Comparison of ENCODE assay signal across 11 cellular contexts in genomic region chr20:58515240-58516212, GRCh38. TPM values are rescaled to one million over a fixed set of nuclear protein-coding genes. Genes with fewer than 3 reads are reported as not detected.
A peak's percentile ranks its signal among the peaks of the same experiment; 100 is the strongest.
DNase-seq lines count a peak whose midpoint lies in the region; ATAC-seq, FAIRE-seq and TF ChIP-seq lines count a peak whose summit lies in the region.
"Had no signal": no experiment of that assay in that cellular context is flagged by ENCODE, and none has a peak within 500 bp of the region (broad histone marks: within the 10 kb centered on the region; RNA-seq: fewer than 3 reads in every experiment).

APCDD1L (minus strand) TSS chr20:58515399; CDS start chr20:58514707, 692 bp downstream.

- H3K4me3 ChIP-seq in A549 (no peak within 1 kb of the TSS), HUES6 (ENCODE audit: low read depth, low read length) (peak within 1 kb of the TSS; percentile 79), endothelial cell of umbilical vein (replicated peaks in 1 of 3; ENCODE audit: insufficient read depth in 1 of 3, low read depth in 1 of 3, low read length in 3 of 3) (peak within 1 kb of the TSS in 1 of 3 experiments; percentile 16), mesenchymal stem cell (ENCODE audit: insufficient read depth in 1 of 2, low read depth in 1 of 2, low read length in 2 of 2) (peak within 1 kb of the TSS; percentile 44 to 80)

- CTCF ChIA-PET in A549 (lab: Yijun Ruan, JAX): no interaction called here
- CTCF ChIA-PET in endothelial cell of umbilical vein (lab: Charles Lee): no interaction called here

- no peak within 1 kb of the TSS for H3K14ac ChIP-seq in mesenchymal stem cell (ENCODE audit: low read length in 2 of 2)

- dilution Hi-C loops in endothelial cell of umbilical vein (cut with MboI; ENCODE audit: extremely low pct_ligation_motif_present, low sequenced_read_pairs): no loop called here

- H3K27ac ChIP-seq in A549: no peak within 1 kb of the TSS
- H3K27ac ChIP-seq in HUES6 (ENCODE audit: low read depth, low read length): no peak within 1 kb of the TSS
- H3K27ac ChIP-seq in endothelial cell of umbilical vein (ENCODE audit: insufficient read depth, low read depth, low read length): no peak within 1 kb of the TSS
- no peak within 1 kb of the TSS for H3K27ac ChIP-seq in mesenchymal stem cell (ENCODE audit: low read length, poor library complexity, severe bottlenecking)

- H4K8ac ChIP-seq in mesenchymal stem cell (ENCODE audit: low read length): no peak within 1 kb of the TSS

- POLR2A ChIA-PET in A549 (lab: Yijun Ruan, JAX): no interaction called here
- POLR2A ChIA-PET in endothelial cell of umbilical vein (lab: Charles Lee): no interaction called here

- no peak for FAIRE-seq in A549 (lab: Jason Lieb, UNC)
- no peak for FAIRE-seq in endothelial cell of umbilical vein (lab: Jason Lieb, UNC)

- no peaks in the 10 kb centered on the region for H4K20me1 ChIP-seq in endothelial cell of umbilical vein (replicated peaks; ENCODE audit: control insufficient read depth, extremely low read depth, insufficient read depth, low read length)

- H3K4ac ChIP-seq in mesenchymal stem cell (ENCODE audit: low read depth in 1 of 2, low read length in 2 of 2): no peak within 1 kb of the TSS

- no TSS peak for BruUV-seq in endothelial cell of umbilical vein (replicated peaks; lab: Mats Ljungman, UMichigan)

- H2BK5ac ChIP-seq in mesenchymal stem cell (ENCODE audit: low read depth, low read length, poor library complexity, severe bottlenecking): no peak within 1 kb of the TSS

- H4K91ac ChIP-seq in mesenchymal stem cell (ENCODE audit: low read length): peak within 1 kb of the TSS; percentile 22

- H3K4me1 ChIP-seq in A549 (no peaks in the 10 kb centered on the region), HUES6 (ENCODE audit: control insufficient read depth, insufficient read depth, low read length) (peaks cover 19% of the 10 kb centered on the region; the same call in 1 of the 2 replicates), endothelial cell of umbilical vein (ENCODE audit: control insufficient read depth, extremely low read depth, insufficient read depth, low read length) (peaks cover 3% of the 10 kb centered on the region), mesenchymal stem cell (ENCODE audit: control insufficient read depth, insufficient read depth, low read depth, low read length) (peaks cover 15% of the 10 kb centered on the region)

- H2AFZ ChIP-seq in endothelial cell of umbilical vein (ENCODE audit: low read depth, low read length) (peak within 1 kb of the TSS; percentile 16), mesenchymal stem cell (ENCODE audit: low read depth, low read length) (no peak within 1 kb of the TSS)

- no peak for TF ChIP-seq RAD21 in A549 (conservative IDR thresholded peaks at IDR 0.05 in 1 of 2, IDR thresholded peaks at IDR 0.05 in 1 of 2)

- no peak for TF ChIP-seq POLR2A in A549 (IDR thresholded peaks at IDR 0.05; ENCODE audit: low read length)
- no peak for TF ChIP-seq POLR2A in endothelial cell of umbilical vein (IDR thresholded peaks at IDR 0.05; ENCODE audit: low read depth, low read length)

- H3K79me1 ChIP-seq in mesenchymal stem cell (replicated peaks; ENCODE audit: low read length, poor library complexity, severe bottlenecking): no peaks in the 10 kb centered on the region

- H3K27me3 ChIP-seq in HUES6 (ENCODE audit: control insufficient read depth, insufficient read depth, low read length) (peaks cover 72% of the 10 kb centered on the region), endothelial cell of umbilical vein (ENCODE audit: control insufficient read depth in 2 of 2, insufficient read depth in 2 of 2, low read length in 2 of 2) (peaks cover 25 to 30% of the 10 kb centered on the region in 2 experiments), mesenchymal stem cell (ENCODE audit: control insufficient read depth in 1 of 2, insufficient read depth in 1 of 2, low read length in 2 of 2) (peaks cover 14 to 70% of the 10 kb centered on the region in 2 experiments)

- peak in 1 of 2 experiments; percentile 36; a peak in 1 of 6 replicates for ATAC-seq in A549
- ATAC-seq: activated T-helper 17 cell treated with anti-CD3 and anti-CD28 coated beads, Interleukin-2, amount 50 U/mL, for 72 hours; left lobe of liver had no signal

- H3K36me3 ChIP-seq in HUES6 (ENCODE audit: control insufficient read depth, insufficient read depth, low read length) (no peaks in the 10 kb centered on the region), endothelial cell of umbilical vein (ENCODE audit: control insufficient read depth in 2 of 2, extremely low read depth in 1 of 2, insufficient read depth in 2 of 2, low read length in 2 of 2) (no peaks in the 10 kb centered on the region), mesenchymal stem cell (ENCODE audit: control insufficient read depth in 1 of 2, insufficient read depth in 2 of 2, low read depth in 1 of 2, low read length in 2 of 2) (no peaks in the 10 kb centered on the region)

- no peak for DNase-seq in A549 (ENCODE audit: low read depth in 1 of 2, low spot score in 1 of 2)
- no peak for DNase-seq in endothelial cell of umbilical vein (ENCODE audit: low read depth, low spot score)
- DNase-seq in mesenchymal stem cell: peak; percentile 25
- DNase-seq in DMS79 treated with DMSO at 0.1 percent for 48 hours (lab: John Stamatoyannopoulos, UW): no peak
- no peak for DNase-seq in middle frontal gyrus (ENCODE audit: extremely low spot score, low spot score)
- no peak for DNase-seq in NCI-H1105 (lab: John Stamatoyannopoulos, UW)
- no peak for DNase-seq in DMS 273 (lab: John Stamatoyannopoulos, UW; ENCODE audit: unreplicated experiment)
- DNase-seq: CD8-positive, alpha-beta memory T cell had no signal

- H3K18ac ChIP-seq in mesenchymal stem cell (ENCODE audit: low read depth in 1 of 2, low read length in 2 of 2): no peak within 1 kb of the TSS

- no peak within 1 kb of the TSS for H2BK15ac ChIP-seq in mesenchymal stem cell (ENCODE audit: low read depth, poor library complexity, severe bottlenecking)

- H3K23ac ChIP-seq in mesenchymal stem cell (ENCODE audit: low read length in 2 of 2): peak within 1 kb of the TSS in 1 of 2 experiments; percentile 77

- no peak within 1 kb of the TSS for H2BK12ac ChIP-seq in mesenchymal stem cell (ENCODE audit: low read length in 2 of 2)

- TF ChIP-seq CTCF in A549 (IDR thresholded peaks at IDR 0.05) (no peak), endothelial cell of umbilical vein (IDR thresholded peaks at IDR 0.05; ENCODE audit: extremely low read depth in 1 of 2, insufficient read depth in 1 of 2, low read depth in 1 of 2, low read length in 2 of 2) (no peak)

- H2BK120ac ChIP-seq in mesenchymal stem cell (ENCODE audit: low read depth, low read length): no peak within 1 kb of the TSS

- no peaks in the 10 kb centered on the region for H3K9me1 ChIP-seq in endothelial cell of umbilical vein (replicated peaks; ENCODE audit: control insufficient read depth, extremely low read depth, insufficient read depth, low read length)

- TF ChIP-seq EP300 in A549 (IDR thresholded peaks at IDR 0.05): no peak

- H3K9me3 ChIP-seq in A549 (no peaks in the 10 kb centered on the region), HUES6 (ENCODE audit: control insufficient read depth, insufficient read depth, low read depth, low read length) (peaks cover 3% of the 10 kb centered on the region), endothelial cell of umbilical vein (replicated peaks; ENCODE audit: control insufficient read depth, insufficient read depth, low read length) (no peaks in the 10 kb centered on the region), mesenchymal stem cell (ENCODE audit: control insufficient read depth, low read length) (no peaks in the 10 kb centered on the region)

- H2AK5ac ChIP-seq in mesenchymal stem cell (ENCODE audit: low read length, severe bottlenecking): no peak within 1 kb of the TSS

- intact Hi-C loops in endothelial cell of umbilical vein (cut with micrococcal nuclease): no loop called here

- no peaks in the 10 kb centered on the region for H3K79me2 ChIP-seq in endothelial cell of umbilical vein (ENCODE audit: control insufficient read depth, insufficient read depth, low read length)

- WGBS in A549 (ENCODE audit: missing lambda C conversion rate): 62% methylated on average over 21 of the region's 28 CpGs
- WGBS in mesenchymal stem cell: 19% methylated on average over 27 of the region's 28 CpGs

- 0 out of 3 replicates have a peak within 1 kb of the TSS, but pooled peaks have one; percentile 8 for H3K4me2 ChIP-seq in A549
- no peak within 1 kb of the TSS for H3K4me2 ChIP-seq in endothelial cell of umbilical vein (ENCODE audit: insufficient read depth, low read length)
- peak within 1 kb of the TSS; percentile 49 for H3K4me2 ChIP-seq in mesenchymal stem cell (ENCODE audit: low read length, poor library complexity, severe bottlenecking)

- H3K9ac ChIP-seq in HUES6 (ENCODE audit: low read length): no peak within 1 kb of the TSS
- H3K9ac ChIP-seq in endothelial cell of umbilical vein (replicated peaks; ENCODE audit: extremely low read depth, insufficient read depth, low read length): no peak within 1 kb of the TSS
- peak within 1 kb of the TSS; percentile 61 for H3K9ac ChIP-seq in mesenchymal stem cell (ENCODE audit: low read length)

TF ChIP-seq in A549, 52 proteins besides CTCF, POLR2A, EP300 and RAD21 (continues in another document):
- TF ChIP-seq ESRRA (IDR thresholded peaks at IDR 0.05; ENCODE audit: borderline replicate concordance, low read length): no peak
- TF ChIP-seq HOXA7 (CRISPR knock-in tag; IDR thresholded peaks at IDR 0.05): no peak
- no peak for TF ChIP-seq MYC (IDR thresholded peaks at IDR 0.05; ENCODE audit: borderline replicate concordance, low read length)

TF ChIP-seq in endothelial cell of umbilical vein, 7 proteins besides CTCF, POLR2A, EP300 and RAD21 (continues in another document):
- no peak for TF ChIP-seq GATA2 (IDR thresholded peaks at IDR 0.05; ENCODE audit: insufficient read depth, insufficient read length, low read depth, low read length)
- TF ChIP-seq MYC (IDR thresholded peaks at IDR 0.05; ENCODE audit: low read depth, low read length): no peak

RNA-seq across cellular contexts. Expression of gene APCDD1L, which starts in this region (rescaled TPM):
- polyA plus RNA-seq in A549 (2011; rRNA removed) (not detected in 2 replicates), A549 (2017; fragmentation: RNase III; extraction: RNeasy Plus Mini Kit Qiagen cat#74134 plus additional on column Dnase treatment) (not detected in 3 replicates), endothelial cell of umbilical vein (0.13 and 0.17 TPM in 2 replicates)
- not detected in 2 replicates for polyA plus RNA-seq in A549 (2012; cell fraction: cytosol; rRNA removed)
- polyA plus RNA-seq in A549 (2012; cell fraction: nucleus; rRNA removed): not detected in 2 replicates
- polyA minus RNA-seq in A549 (2011; rRNA and poly(A)+ RNA removed): not detected in 2 replicates
- total RNA-seq in endothelial cell of umbilical vein: 0.88 and 1.4 TPM in 2 replicates
- 0.11 and 0.17 TPM in 2 replicates for polyA plus RNA-seq in endothelial cell of umbilical vein (2011; cell fraction: cytosol; rRNA removed)
- polyA plus RNA-seq in endothelial cell of umbilical vein (2011; cell fraction: nucleus; rRNA removed): 0.25 TPM in 1 of 2 replicates, not detected in the other
- polyA plus RNA-seq in endothelial cell of umbilical vein (2012): 0.27 and 0.41 TPM in 2 replicates
- polyA minus RNA-seq in endothelial cell of umbilical vein: 0.08 and 0.10 TPM in 2 replicates
- polyA minus RNA-seq in endothelial cell of umbilical vein (2011; cell fraction: cytosol; rRNA and poly(A)+ RNA removed): not detected
- not detected in 2 replicates for polyA minus RNA-seq in endothelial cell of umbilical vein (2011; cell fraction: nucleus; rRNA and poly(A)+ RNA removed)
- polyA plus RNA-seq in mesenchymal stem cell (2013, experiment 1 of 2): 0.17 TPM
- polyA plus RNA-seq in mesenchymal stem cell (2013, experiment 2 of 2): 0.16 TPM
- total RNA-seq: activated T-helper 17 cell treated with anti-CD3 and anti-CD28 coated beads, Interleukin-2, amount 50 U/mL, for 72 hours; CD8-positive, alpha-beta memory T cell had no signal
- polyA plus RNA-seq: CD8-positive, alpha-beta memory T cell had no signal
